ENCODE assay signal across 8 cellular contexts in the genomic region with DNA sequence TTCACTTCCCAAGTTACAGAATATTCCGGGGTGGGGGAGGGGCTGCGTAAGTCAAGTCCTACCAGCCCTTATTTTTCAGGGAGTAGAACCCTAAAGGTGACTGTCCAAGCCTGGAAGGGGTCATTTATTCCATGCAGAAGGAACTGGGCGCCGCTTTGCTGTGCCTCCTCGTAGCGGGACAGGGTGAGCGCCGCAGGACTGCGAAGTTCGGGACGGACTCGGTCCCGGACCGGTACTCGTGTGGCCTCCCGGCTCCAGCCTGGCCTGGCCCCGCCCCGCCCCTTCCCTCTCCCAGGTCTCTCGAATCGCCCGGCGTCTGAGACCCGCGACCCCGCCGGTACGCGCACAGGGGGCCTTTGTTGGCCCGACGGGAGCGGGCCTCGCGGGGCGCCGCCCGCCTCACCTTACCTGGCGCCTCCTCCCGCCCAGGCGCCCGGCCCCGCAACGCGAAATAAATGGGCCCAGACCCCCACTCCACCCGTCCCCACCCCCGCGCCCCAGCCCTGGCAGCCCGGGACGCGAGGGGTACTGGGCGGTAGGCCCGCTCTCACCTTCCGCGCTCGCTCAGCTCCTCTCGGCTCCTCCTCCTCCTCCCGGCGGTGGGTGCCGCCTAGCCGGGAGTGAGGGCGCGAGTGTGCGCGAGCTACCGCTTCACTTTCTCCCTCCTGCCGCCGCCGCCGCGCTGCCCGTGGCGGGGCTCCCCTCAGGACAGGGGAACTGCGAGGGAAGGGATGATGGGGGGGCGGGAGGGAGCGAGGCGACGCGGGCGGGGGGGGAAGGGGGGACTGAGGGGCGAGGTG. TPM values are rescaled to one million over a fixed set of nuclear protein-coding genes. Genes with fewer than 3 reads are reported as not detected.
DNase-seq lines count a peak whose midpoint lies in the region; ATAC-seq and TF ChIP-seq lines count a peak whose summit lies in the region.

No MANE protein-coding gene starts in this region.

- H3K4me3 Mint-ChIP-seq in IgD-negative memory B cell, result peak overlapping the region; percentile 82 to 93 (median 88)

- H3K9ac ChIP-seq in colonic mucosa (ENCODE audit: low read depth in 2 of 2, low read length in 2 of 2), result peak overlapping the region; percentile 92 to 93

- peaks cover 9 to 19% (median 17%) of the 10 kb centered on the region in 3 donors for H3K4me1 Mint-ChIP-seq in IgD-negative memory B cell

- H3K4me1 ChIP-seq in colonic mucosa (peaks cover 5% of the 10 kb centered on the region), right lobe of liver (peaks cover 0 to 9% (median 4%) of the 10 kb centered on the region in 4 donors)

- peak overlapping the region; percentile 75 to 98 (median 91) for H3K27ac Mint-ChIP-seq in IgD-negative memory B cell

- no peaks in the 10 kb centered on the region for H3K36me3 ChIP-seq in colonic mucosa
- no peaks in the 10 kb centered on the region for H3K36me3 ChIP-seq in right lobe of liver

- 0% methylated on average over 12 of the region's 79 CpGs for WGBS in right lobe of liver (ENCODE audit: insufficient coverage, low coverage, low lambda C conversion rate, missing lambda C conversion rate)

- H3K9me3 ChIP-seq in colonic mucosa (no peaks in the 10 kb centered on the region), right lobe of liver (no peaks in the 10 kb centered on the region)

- no peak for TF ChIP-seq POLR2A in right lobe of liver (IDR thresholded peaks at IDR 0.05)

- no peaks in the 10 kb centered on the region for H3K36me3 Mint-ChIP-seq in IgD-negative memory B cell

- DNase-seq in activated CD4-positive, alpha-beta T cell treated with anti-CD3 and anti-CD28 coated beads for 1 hour, result peak; percentile 38
- DNase-seq in colonic mucosa (peak; percentile 64), right lobe of liver (peak; percentile 61 to 79 (median 66))
- DNase-seq in stimulated activated CD4-positive, alpha-beta T cell treated with anti-CD3 and anti-CD28 coated beads, Interleukin-4, amount 100 ng/mL, for 48 hours (ENCODE audit: low read depth in 2 of 2), result peak; percentile 25

- H3K9me3 Mint-ChIP-seq in IgD-negative memory B cell, result peaks cover 0 to 3% (median 1%) of the 10 kb centered on the region in 3 donors

- H3K27me3 ChIP-seq in colonic mucosa (no peaks in the 10 kb centered on the region), right lobe of liver (no peaks in the 10 kb centered on the region)

- H3K4me3 ChIP-seq in colonic mucosa (peak overlapping the region; percentile 84), right lobe of liver (peak overlapping the region; percentile 68 to 69 (median 68))

- ATAC-seq in GM19351 (IDR thresholded peaks at IDR 0.05; ENCODE audit: unreplicated experiment) (peak; percentile 41), right lobe of liver (peak; percentile 54 to 78 (median 66)), GM18858 (IDR thresholded peaks at IDR 0.05; ENCODE audit: unreplicated experiment) (no peak)

- intact Hi-C loops in colonic mucosa (cut with DNase I) (no loop called here), right lobe of liver (cut with DNase I) (no loop called here)

- TF ChIP-seq CTCF in C4-2B (conservative IDR thresholded peaks at IDR 0.05) (no peak), colonic mucosa (IDR thresholded peaks at IDR 0.05) (no peak), right lobe of liver (IDR thresholded peaks at IDR 0.05) (no peak)

- H3K27me3 Mint-ChIP-seq in IgD-negative memory B cell, result peaks cover 11% of the 10 kb centered on the region

- H3K27ac ChIP-seq in C4-2B, result 0 out of 2 replicates have a peak overlapping the region, but pooled peaks have one; percentile 0
- peak overlapping the region; percentile 92 for H3K27ac ChIP-seq in colonic mucosa
- H3K27ac ChIP-seq in right lobe of liver, result peak overlapping the region; percentile 58 to 77 (median 67)

RNA-seq across cellular contexts. Expression of a gene that starts 0.7 kb away (rescaled TPM):
- 15.0 TPM for polyA plus RNA-seq in IgD-negative memory B cell
- total RNA-seq in colonic mucosa (100 to 1,000 TPM; 104 to 123 TPM), right lobe of liver (10 to 100 TPM in 2 of 6 experiments, 1 to 10 TPM in 4; 7.3 to 14.5 (median 9.3) TPM)

Comparison
In these comparisons a context has a peak if more than half of its experiments do, and no peak if none do; other contexts are left out.
1. H3K27ac ChIP-seq: peak in every context shown above with its lines; median percentile 92 in colonic mucosa; 67 in right lobe of liver; 0 in C4-2B.
2. RNA of a gene that starts 0.7 kb away (total RNA-seq): 104 to 123 TPM in colonic mucosa; 7.3 to 14.5 TPM in right lobe of liver; every median in the first group is over 4 times any median in the second.
3. Peak in every context shown above with its lines, with median percentiles within 50 percentile points of each other: DNase-seq.